In genomic region chr17:27576429-27577123, GRCh38 we compare ENCODE assay signal across 1 cellular context.
A peak's percentile ranks its signal among the peaks of the same experiment; 100 is the strongest.
TF ChIP-seq lines count a peak whose summit lies in the region.

No MANE protein-coding gene starts in this region.

TF ChIP-seq in K562, 482 proteins besides CTCF, POLR2A, EP300 and RAD21 (continued from another document and continues in another):
- 0 out of 4 replicates have a peak, but pooled peaks of 1 of the 2 experiments have one; percentile 17 for TF ChIP-seq ZNF318 (IDR thresholded peaks at IDR 0.05; ENCODE audit: borderline replicate concordance in 1 of 2, low read depth in 1 of 2)
- TF ChIP-seq CBFA2T3 (IDR thresholded peaks at IDR 0.05): 0 out of 2 replicates have a peak, but pooled peaks have one; percentile 2
- no peak for TF ChIP-seq ERF (CRISPR knock-in tag; IDR thresholded peaks at IDR 0.05)
- TF ChIP-seq CREB3L1 (IDR thresholded peaks at IDR 0.05; ENCODE audit: borderline replicate concordance, low read depth): no peak
- TF ChIP-seq ZNF655 (CRISPR knock-in tag; IDR thresholded peaks at IDR 0.05): no peak
- TF ChIP-seq ARID1B (IDR thresholded peaks at IDR 0.05): peak; percentile 48; the same call in 1 of the 2 replicates
- no peak for TF ChIP-seq NEUROD1 (IDR thresholded peaks at IDR 0.05; ENCODE audit: borderline replicate concordance, low read depth, low read length, partially characterized antibody)
- TF ChIP-seq TEAD4 (IDR thresholded peaks at IDR 0.05; ENCODE audit: low read length): peak; percentile 21; the same call in 1 of the 2 replicates
- TF ChIP-seq TEAD4 (CRISPR knock-in tag; IDR thresholded peaks at IDR 0.05; ENCODE audit: borderline replicate concordance): no peak
- TF ChIP-seq MYC (IDR thresholded peaks at IDR 0.05; ENCODE audit: low read depth, low read length): peak; percentile 47; the same call in 1 of the 2 replicates
- TF ChIP-seq MYC (CRISPR knock-in tag; IDR thresholded peaks at IDR 0.05; ENCODE audit: borderline replicate concordance, low read depth): no peak
- TF ChIP-seq TCF3 (CRISPR knock-in tag; IDR thresholded peaks at IDR 0.05): no peak
- TF ChIP-seq ZNF347 (CRISPR knock-in tag; IDR thresholded peaks at IDR 0.05; ENCODE audit: low read depth): no peak
- no peak for TF ChIP-seq HOMEZ (CRISPR knock-in tag; IDR thresholded peaks at IDR 0.05)
- TF ChIP-seq SMARCE1 (IDR thresholded peaks at IDR 0.05): peak; percentile 26; the same call in 1 of the 2 replicates
- no peak for TF ChIP-seq E2F3 (CRISPR knock-in tag; IDR thresholded peaks at IDR 0.05)
- TF ChIP-seq DDX20 (tag; IDR thresholded peaks at IDR 0.05; ENCODE audit: low read depth): peak; percentile 9; the same call in 1 of the 2 replicates
- no peak for TF ChIP-seq JUND (IDR thresholded peaks at IDR 0.05; ENCODE audit: borderline replicate concordance, low read depth, low read length)
- peak; percentile 64; the same call in 1 of the 3 replicates for TF ChIP-seq JUND (tag; IDR thresholded peaks at IDR 0.05; ENCODE audit: borderline replicate concordance, low read depth, low read length)
- TF ChIP-seq WHSC1 (IDR thresholded peaks at IDR 0.05; ENCODE audit: low read length): no peak
- 0 out of 2 replicates have a peak, but pooled peaks have one; percentile 42 for TF ChIP-seq ZKSCAN8 (CRISPR knock-in tag; IDR thresholded peaks at IDR 0.05)
- peak; percentile 71; the same call in 1 of the 2 replicates for TF ChIP-seq CEBPG (CRISPR knock-in tag; IDR thresholded peaks at IDR 0.05)
- TF ChIP-seq CEBPG (tag; conservative IDR thresholded peaks at IDR 0.05 in 1 of 2, IDR thresholded peaks at IDR 0.05 in 1 of 2): peak; percentile 85 to 88
- TF ChIP-seq DACH1 (IDR thresholded peaks at IDR 0.05; ENCODE audit: partially characterized antibody): no peak
- TF ChIP-seq FOXO4 (CRISPR knock-in tag; IDR thresholded peaks at IDR 0.05): no peak
- TF ChIP-seq ZEB2 (IDR thresholded peaks at IDR 0.05): peak; percentile 67; the same call in 1 of the 2 replicates
- no peak for TF ChIP-seq E2F4 (CRISPR knock-in tag; IDR thresholded peaks at IDR 0.05; ENCODE audit: low read depth)
- peak; percentile 5; the same call in 1 of the 2 replicates for TF ChIP-seq SMAD4 (CRISPR knock-in tag; conservative IDR thresholded peaks at IDR 0.05)
- TF ChIP-seq BRD9 (IDR thresholded peaks at IDR 0.05; ENCODE audit: low read depth, partially characterized antibody): peak; percentile 2
- TF ChIP-seq ZZZ3 (IDR thresholded peaks at IDR 0.05): no peak
- no peak for TF ChIP-seq SMC3 (conservative IDR thresholded peaks at IDR 0.05; ENCODE audit: insufficient read depth, low read depth, low read length)
- no peak for TF ChIP-seq NR2C2 (CRISPR knock-in tag; IDR thresholded peaks at IDR 0.05)
- TF ChIP-seq NR2C2 (tag; IDR thresholded peaks at IDR 0.05): peak; percentile 74
- 0 out of 4 replicates have a peak, but pooled peaks of 1 of the 2 experiments have one; percentile 22 for TF ChIP-seq TBL1XR1 (IDR thresholded peaks at IDR 0.05; ENCODE audit: low read length in 2 of 2)
- no peak for TF ChIP-seq TCF15 (CRISPR knock-in tag; IDR thresholded peaks at IDR 0.05)
- 0 out of 2 replicates have a peak, but pooled peaks have one; percentile 12 for TF ChIP-seq HMGXB4 (CRISPR knock-in tag; IDR thresholded peaks at IDR 0.05)
- peak; percentile 78; the same call in 1 of the 2 replicates for TF ChIP-seq SOX6 (IDR thresholded peaks at IDR 0.05)
- peak; percentile 60; the same call in 1 of the 2 replicates for TF ChIP-seq DPF2 (IDR thresholded peaks at IDR 0.05)
- 0 out of 2 replicates have a peak, but pooled peaks have one; percentile 14 for TF ChIP-seq ZNF589 (CRISPR knock-in tag; IDR thresholded peaks at IDR 0.05; ENCODE audit: low read depth)
- TF ChIP-seq NCOR1 (IDR thresholded peaks at IDR 0.05): peak; percentile 34; the same call in 1 of the 2 replicates
- no peak for TF ChIP-seq NR2C1 (IDR thresholded peaks at IDR 0.05)
- TF ChIP-seq NR2C1 (tag; IDR thresholded peaks at IDR 0.05): 0 out of 2 replicates have a peak, but pooled peaks have one; percentile 59
- no peak for TF ChIP-seq FUS (optimal IDR thresholded peaks at IDR 0.05; ENCODE audit: low read depth, low read length)
- peak; percentile 69 for TF ChIP-seq ATF4 (CRISPR knock-in tag; IDR thresholded peaks at IDR 0.05)
- peak; percentile 78 for TF ChIP-seq CEBPB (tag; IDR thresholded peaks at IDR 0.05)
- no peak for TF ChIP-seq ATF1 (CRISPR knock-in tag; IDR thresholded peaks at IDR 0.05)
- 0 out of 2 replicates have a peak, but pooled peaks have one; percentile 8 for TF ChIP-seq ATF1 (tag; IDR thresholded peaks at IDR 0.05)
- no peak for TF ChIP-seq CBX8 (IDR thresholded peaks at IDR 0.05; ENCODE audit: borderline replicate concordance, extremely low read depth, low read depth, low read length, poor library complexity, severe bottlenecking)
